8 cellular contexts compared by ENCODE assay signal in genomic region chr5:138752951-138753793, GRCh38. TPM values are rescaled to one million over a fixed set of nuclear protein-coding genes. Genes with fewer than 3 reads are reported as not detected.
DNase-seq lines count a peak whose midpoint lies in the region; TF ChIP-seq lines count a peak whose summit lies in the region.

CTNNA1 (plus strand) TSS chr5:138753425; CDS start chr5:138781925, 28,500 bp downstream.

- TF ChIP-seq CTCF in chondrocyte (IDR thresholded peaks at IDR 0.05), result no peak
- no peak for TF ChIP-seq CTCF in kidney epithelial cell (IDR thresholded peaks at IDR 0.05; ENCODE audit: insufficient read depth, low read length, poor library complexity, severe bottlenecking)

- H3K36me3 ChIP-seq in kidney epithelial cell (ENCODE audit: control insufficient read depth, insufficient read depth, low read length), result no peaks in the 10 kb centered on the region

- H3K27me3 Mint-ChIP-seq in chondrocyte (ENCODE audit: low read depth), result no peaks in the 10 kb centered on the region

- H3K4me3 ChIP-seq in kidney epithelial cell (ENCODE audit: low read depth, low read length), result peak within 1 kb of the TSS; percentile 79

- in situ Hi-C loops in G401 (cut with HindIII; ENCODE audit: low sequenced_read_pairs), result no loop called here

- H3K4me1 Mint-ChIP-seq in chondrocyte (ENCODE audit: low read depth), result peaks cover 48% of the 10 kb centered on the region

- DNase-seq in G401 (ENCODE audit: low spot score), result peak; percentile 8
- peak; percentile 59 for DNase-seq in HCEC 1CT
- DNase-seq in NCI-H2029 (lab: John Stamatoyannopoulos, UW), result peak; percentile 60
- peak; percentile 15 for DNase-seq in activated CD4-positive, CD25-positive, alpha-beta regulatory T cell treated with anti-CD3 and anti-CD28 coated beads, Interleukin-2, amount 50 U/mL, for 16 hours (ENCODE audit: low read depth, low spot score)
- no peak for DNase-seq in chondrocyte (ENCODE audit: low spot score)
- DNase-seq in kidney epithelial cell (ENCODE audit: low read depth), result no peak
- DNase-seq in stimulated activated CD4-positive, alpha-beta T cell treated with anti-CD3 and anti-CD28 coated beads, Interleukin-15, amount 100 ng/mL, for 24 hours, result peak; percentile 69
- DNase-seq in OCI-M2 (lab: John Stamatoyannopoulos, UW; ENCODE audit: unreplicated experiment), result no peak

- H3K4me3 Mint-ChIP-seq in chondrocyte (ENCODE audit: unreplicated experiment), result peak within 1 kb of the TSS; percentile 93

- no peaks in the 10 kb centered on the region for H3K27me3 ChIP-seq in kidney epithelial cell (ENCODE audit: control insufficient read depth, insufficient read depth, low read length)

- H3K9me3 Mint-ChIP-seq in chondrocyte (ENCODE audit: low read depth), result no peaks in the 10 kb centered on the region

- peak within 1 kb of the TSS; percentile 99 for H3K27ac Mint-ChIP-seq in chondrocyte (ENCODE audit: unreplicated experiment)

- peaks cover 15% of the 10 kb centered on the region for H3K36me3 Mint-ChIP-seq in chondrocyte (ENCODE audit: low read depth)

RNA-seq across cellular contexts. Expression of gene CTNNA1, which starts in this region (rescaled TPM):
- 186 and 229 TPM in 2 replicates for total RNA-seq in G401 (2014; rRNA removed; shearing (Covaris generic))
- total RNA-seq in chondrocyte (326 to 397 TPM (median 393 TPM) in 3 replicates), kidney epithelial cell (397 and 420 TPM in 2 replicates)

Comparison
In these comparisons a context has a peak if more than half of its experiments do, and no peak if none do; other contexts are left out.
1. DNase-seq: peak in G401 (single experiment), HCEC 1CT (single experiment), NCI-H2029 (single experiment), activated CD4-positive, CD25-positive, alpha-beta regulatory T cell treated with anti-CD3 and anti-CD28 coated beads, Interleukin-2, amount 50 U/mL, for 16 hours (single experiment) and stimulated activated CD4-positive, alpha-beta T cell treated with anti-CD3 and anti-CD28 coated beads, Interleukin-15, amount 100 ng/mL, for 24 hours (single experiment); none in chondrocyte (single experiment), kidney epithelial cell (single experiment) and OCI-M2 (single experiment).